Comparison of ENCODE assay signal across 1 cellular context in genomic region chr11:3168742-3169234, GRCh38.
TF ChIP-seq lines count a peak whose summit lies in the region.

No MANE protein-coding gene starts in this region.

TF ChIP-seq in H1, 55 proteins besides CTCF, POLR2A, EP300 and RAD21:
- peak; percentile 3 for TF ChIP-seq EZH2 (IDR thresholded peaks at IDR 0.05; ENCODE audit: low read depth, low read length, severe bottlenecking)
TF ChIP-seq in H1: peak in this region for 1; not testable (repeated sequence) for 54.
